In genomic region chr22:30634477-30635233, GRCh38 we compare ENCODE assay signal across 8 cellular contexts. TPM values are rescaled to one million over a fixed set of nuclear protein-coding genes. Genes with fewer than 3 reads are reported as not detected.
DNase-seq lines count a peak whose midpoint lies in the region; ATAC-seq lines count a peak whose summit lies in the region.

No MANE protein-coding gene starts in this region.

- H3K27me3 ChIP-seq in CD8-positive, alpha-beta memory T cell (ENCODE audit: insufficient read depth, low read length, poor library complexity, severe bottlenecking) = no peaks in the 10 kb centered on the region
- H3K27me3 ChIP-seq in mesendoderm (ENCODE audit: insufficient read depth, low read length, poor library complexity) = no peaks in the 10 kb centered on the region

- peak overlapping the region; percentile 21 for H3K9ac ChIP-seq in mesendoderm (ENCODE audit: low read length)

- H3K9me3 ChIP-seq in CD8-positive, alpha-beta memory T cell (ENCODE audit: low read length) = no peaks in the 10 kb centered on the region

- peaks cover 18 to 30% (median 21%) of the 10 kb centered on the region in 3 donors for H3K4me1 Mint-ChIP-seq in CD8-positive, alpha-beta memory T cell
- H3K4me1 Mint-ChIP-seq in effector memory CD8-positive, alpha-beta T cell (ENCODE audit: low read depth in 2 of 2) = peaks cover 14 to 23% of the 10 kb centered on the region in 2 donors

- no peak overlapping the region for H3K23ac ChIP-seq in mesendoderm (ENCODE audit: low read length)

- H3K27ac Mint-ChIP-seq in CD8-positive, alpha-beta memory T cell = peak overlapping the region; percentile 90 to 98 (median 94)
- peak overlapping the region; percentile 90 to 95 for H3K27ac Mint-ChIP-seq in effector memory CD8-positive, alpha-beta T cell

- H3K4me3 ChIP-seq in CD8-positive, alpha-beta memory T cell (ENCODE audit: low read length) = peak overlapping the region; percentile 72
- H3K4me3 ChIP-seq in mesendoderm (ENCODE audit: low read length) = no peak overlapping the region

- POLR2A ChIA-PET in CD8-positive, alpha-beta memory T cell (lab: Charles Lee) = interaction anchor here (0.5 to 2.5 kb wide), 9 partner anchors 32 to 450 kb away, joined by 3 to 9 read pairs (median 4); partner anchors contain the start of genes MORC2, PES1, SMTN and TUG1

- peak; percentile 55 for ATAC-seq in GM19452 (IDR thresholded peaks at IDR 0.05; ENCODE audit: unreplicated experiment)
- peak; percentile 66 for ATAC-seq in effector memory CD8-positive, alpha-beta T cell (replicated peaks)

- peak overlapping the region; percentile 79 to 96 (median 84) for H3K4me3 Mint-ChIP-seq in CD8-positive, alpha-beta memory T cell
- H3K4me3 Mint-ChIP-seq in effector memory CD8-positive, alpha-beta T cell = peak overlapping the region; percentile 82 to 89

- no peak overlapping the region for H2BK5ac ChIP-seq in mesendoderm (ENCODE audit: low read length)

- H4K5ac ChIP-seq in mesendoderm (ENCODE audit: low read length) = no peak overlapping the region

- H3K4ac ChIP-seq in mesendoderm (ENCODE audit: low read depth, low read length) = no peak overlapping the region

- peak; percentile 81 to 90 (median 85) for DNase-seq in CD8-positive, alpha-beta memory T cell
- DNase-seq in HPDE6-E6E7 (ENCODE audit: extremely low spot score) (peak; percentile 96), mesendoderm (peak; percentile 94)
- peak; percentile 78 for DNase-seq in NK-92 treated with Interleukin-12 subunit alpha and Interleukin-12 subunit beta, amount 100 ng/mL, for 24 hours (lab: John Stamatoyannopoulos, UW)
- peak; percentile 82 to 83 for DNase-seq in activated CD8-positive, alpha-beta memory T cell treated with anti-CD3 and anti-CD28 coated beads for 4 hours (ENCODE audit: low read depth in 2 of 2)
- DNase-seq in effector memory CD8-positive, alpha-beta T cell = peak; percentile 88 to 92 (median 90)
- DNase-seq in stimulated activated CD8-positive, alpha-beta memory T cell treated with anti-CD3 and anti-CD28 coated beads, Interleukin-12 subunit alpha, Interleukin-12 subunit beta, amount 100 ng/mL, for 24 hours (ENCODE audit: extremely low read depth) = peak; percentile 76

- no peaks in the 10 kb centered on the region for H3K27me3 Mint-ChIP-seq in CD8-positive, alpha-beta memory T cell
- no peaks in the 10 kb centered on the region for H3K27me3 Mint-ChIP-seq in effector memory CD8-positive, alpha-beta T cell

- CTCF ChIA-PET in CD8-positive, alpha-beta memory T cell (lab: Charles Lee) = interaction anchor here (0.6 to 4.5 kb wide), 42 partner anchors 8 to 1778 kb away, joined by 3 to 48 read pairs (median 4); partner anchors contain the start of genes DUSP18, MORC2, PES1 and RNF185

- H3K36me3 ChIP-seq in CD8-positive, alpha-beta memory T cell (ENCODE audit: insufficient read depth, low read length) = no peaks in the 10 kb centered on the region
- H3K36me3 ChIP-seq in mesendoderm (ENCODE audit: control insufficient read depth, insufficient read depth, low read length) = no peaks in the 10 kb centered on the region

- H3K4me2 ChIP-seq in mesendoderm (ENCODE audit: low read length) = peak overlapping the region; percentile 66

- no peak overlapping the region for H2AK5ac ChIP-seq in mesendoderm (ENCODE audit: low read length)

- WGBS in mesendoderm (ENCODE audit: extremely low coverage, insufficient coverage, low lambda C conversion rate) = no CpG with 5 or more reads among the region's 29 CpGs

- H3K4me1 ChIP-seq in CD8-positive, alpha-beta memory T cell (ENCODE audit: insufficient read depth, low read length) = peaks cover 35% of the 10 kb centered on the region
- no peaks in the 10 kb centered on the region for H3K4me1 ChIP-seq in mesendoderm (ENCODE audit: control insufficient read depth, low read depth, low read length)

- no peaks in the 10 kb centered on the region for H3K9me3 Mint-ChIP-seq in CD8-positive, alpha-beta memory T cell
- H3K9me3 Mint-ChIP-seq in effector memory CD8-positive, alpha-beta T cell = no peaks in the 10 kb centered on the region

- H2BK15ac ChIP-seq in mesendoderm (replicated peaks; ENCODE audit: low read depth) = no peak overlapping the region

- no peak overlapping the region for H2BK120ac ChIP-seq in mesendoderm (ENCODE audit: low read depth, low read length)

- no peak overlapping the region for H4K8ac ChIP-seq in mesendoderm (ENCODE audit: low read depth, low read length)

- peak overlapping the region; percentile 69 for H3K27ac ChIP-seq in CD8-positive, alpha-beta memory T cell (ENCODE audit: low read depth, low read length)
- H3K27ac ChIP-seq in mesendoderm (ENCODE audit: low read depth, low read length) = no peak overlapping the region

- H3K36me3 Mint-ChIP-seq in CD8-positive, alpha-beta memory T cell = peaks cover 0 to 5% (median 0%) of the 10 kb centered on the region in 3 donors
- peaks cover 3% of the 10 kb centered on the region for H3K36me3 Mint-ChIP-seq in effector memory CD8-positive, alpha-beta T cell (ENCODE audit: insufficient read depth)

- H3K18ac ChIP-seq in mesendoderm (ENCODE audit: low read length) = no peak overlapping the region

- H3K79me2 ChIP-seq in mesendoderm (ENCODE audit: control insufficient read depth, insufficient read depth, low read length) = no peaks in the 10 kb centered on the region

- H3K56ac ChIP-seq in mesendoderm (ENCODE audit: low read length) = peak overlapping the region; percentile 71

- H3K79me1 ChIP-seq in mesendoderm (ENCODE audit: low read length) = no peaks in the 10 kb centered on the region

RNA-seq across cellular contexts. Expression of gene SLC35E4, which starts 0.9 kb away (rescaled TPM):
- total RNA-seq in CD8-positive, alpha-beta memory T cell = 1 to 10 TPM; 7.1 to 8.4 TPM
- polyA plus RNA-seq in CD8-positive, alpha-beta memory T cell = 3.3 TPM
- polyA plus RNA-seq in mesendoderm (2013, experiment 1 of 2) = 1.3 TPM
- polyA plus RNA-seq in mesendoderm (2013, experiment 2 of 2) = 1.3 TPM

RNA-seq across cellular contexts. Expression of gene TCN2, which starts 27.7 kb away (rescaled TPM):
- under 1 TPM; 0.11 to 0.28 TPM for total RNA-seq in CD8-positive, alpha-beta memory T cell
- polyA plus RNA-seq in CD8-positive, alpha-beta memory T cell = 0.63 TPM
- 14.8 TPM for polyA plus RNA-seq in mesendoderm (2013, experiment 1 of 2)
- 15.2 TPM for polyA plus RNA-seq in mesendoderm (2013, experiment 2 of 2)

RNA-seq across cellular contexts. Expression of gene DUSP18, which starts 33.0 kb away (rescaled TPM):
- total RNA-seq in CD8-positive, alpha-beta memory T cell = 10 to 100 TPM; 11.4 to 12.5 TPM
- polyA plus RNA-seq in CD8-positive, alpha-beta memory T cell = 12.3 TPM
- polyA plus RNA-seq in mesendoderm (2013, experiment 1 of 2) = 1.4 TPM
- 1.4 TPM for polyA plus RNA-seq in mesendoderm (2013, experiment 2 of 2)

RNA-seq across cellular contexts. Expression of gene PES1, which starts 42.9 kb away (rescaled TPM):
- total RNA-seq in CD8-positive, alpha-beta memory T cell = 100 to 1,000 TPM; 186 to 187 TPM
- polyA plus RNA-seq in CD8-positive, alpha-beta memory T cell = 46.5 TPM
- polyA plus RNA-seq in mesendoderm (2013, experiment 1 of 2) = 116 TPM
- polyA plus RNA-seq in mesendoderm (2013, experiment 2 of 2) = 112 TPM
